Comparison of ENCODE assay signal across 1 cellular context in genomic region chr2:11581129-11581796, GRCh38.
TF ChIP-seq lines count a peak whose summit lies in the region.

No MANE protein-coding gene starts in this region.

TF ChIP-seq in WTC11, 78 proteins besides CTCF, POLR2A, EP300 and RAD21 (continued from another document):
- TF ChIP-seq, protein P1, sequence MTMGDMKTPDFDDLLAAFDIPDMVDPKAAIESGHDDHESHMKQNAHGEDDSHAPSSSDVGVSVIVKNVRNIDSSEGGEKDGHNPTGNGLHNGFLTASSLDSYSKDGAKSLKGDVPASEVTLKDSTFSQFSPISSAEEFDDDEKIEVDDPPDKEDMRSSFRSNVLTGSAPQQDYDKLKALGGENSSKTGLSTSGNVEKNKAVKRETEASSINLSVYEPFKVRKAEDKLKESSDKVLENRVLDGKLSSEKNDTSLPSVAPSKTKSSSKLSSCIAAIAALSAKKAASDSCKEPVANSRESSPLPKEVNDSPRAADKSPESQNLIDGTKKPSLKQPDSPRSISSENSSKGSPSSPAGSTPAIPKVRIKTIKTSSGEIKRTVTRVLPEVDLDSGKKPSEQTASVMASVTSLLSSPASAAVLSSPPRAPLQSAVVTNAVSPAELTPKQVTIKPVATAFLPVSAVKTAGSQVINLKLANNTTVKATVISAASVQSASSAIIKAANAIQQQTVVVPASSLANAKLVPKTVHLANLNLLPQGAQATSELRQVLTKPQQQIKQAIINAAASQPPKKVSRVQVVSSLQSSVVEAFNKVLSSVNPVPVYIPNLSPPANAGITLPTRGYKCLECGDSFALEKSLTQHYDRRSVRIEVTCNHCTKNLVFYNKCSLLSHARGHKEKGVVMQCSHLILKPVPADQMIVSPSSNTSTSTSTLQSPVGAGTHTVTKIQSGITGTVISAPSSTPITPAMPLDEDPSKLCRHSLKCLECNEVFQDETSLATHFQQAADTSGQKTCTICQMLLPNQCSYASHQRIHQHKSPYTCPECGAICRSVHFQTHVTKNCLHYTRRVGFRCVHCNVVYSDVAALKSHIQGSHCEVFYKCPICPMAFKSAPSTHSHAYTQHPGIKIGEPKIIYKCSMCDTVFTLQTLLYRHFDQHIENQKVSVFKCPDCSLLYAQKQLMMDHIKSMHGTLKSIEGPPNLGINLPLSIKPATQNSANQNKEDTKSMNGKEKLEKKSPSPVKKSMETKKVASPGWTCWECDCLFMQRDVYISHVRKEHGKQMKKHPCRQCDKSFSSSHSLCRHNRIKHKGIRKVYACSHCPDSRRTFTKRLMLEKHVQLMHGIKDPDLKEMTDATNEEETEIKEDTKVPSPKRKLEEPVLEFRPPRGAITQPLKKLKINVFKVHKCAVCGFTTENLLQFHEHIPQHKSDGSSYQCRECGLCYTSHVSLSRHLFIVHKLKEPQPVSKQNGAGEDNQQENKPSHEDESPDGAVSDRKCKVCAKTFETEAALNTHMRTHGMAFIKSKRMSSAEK (CRISPR knock-in tag; IDR thresholded peaks at IDR 0.05; ENCODE audit: borderline replicate concordance): no peak
- TF ChIP-seq SP1 (CRISPR knock-in tag; conservative IDR thresholded peaks at IDR 0.05) (no peak), RELA (CRISPR knock-in tag; IDR thresholded peaks at IDR 0.05; ENCODE audit: borderline replicate concordance) (no peak), NR3C1 (CRISPR knock-in tag; conservative IDR thresholded peaks at IDR 0.05; ENCODE audit: low read depth) (no peak), ZNF138 (CRISPR knock-in tag; conservative IDR thresholded peaks at IDR 0.05) (no peak), SOX15 (CRISPR knock-in tag; IDR thresholded peaks at IDR 0.05) (no peak), SMAD4 (CRISPR knock-in tag; IDR thresholded peaks at IDR 0.05) (no peak)
